In the genomic region with DNA sequence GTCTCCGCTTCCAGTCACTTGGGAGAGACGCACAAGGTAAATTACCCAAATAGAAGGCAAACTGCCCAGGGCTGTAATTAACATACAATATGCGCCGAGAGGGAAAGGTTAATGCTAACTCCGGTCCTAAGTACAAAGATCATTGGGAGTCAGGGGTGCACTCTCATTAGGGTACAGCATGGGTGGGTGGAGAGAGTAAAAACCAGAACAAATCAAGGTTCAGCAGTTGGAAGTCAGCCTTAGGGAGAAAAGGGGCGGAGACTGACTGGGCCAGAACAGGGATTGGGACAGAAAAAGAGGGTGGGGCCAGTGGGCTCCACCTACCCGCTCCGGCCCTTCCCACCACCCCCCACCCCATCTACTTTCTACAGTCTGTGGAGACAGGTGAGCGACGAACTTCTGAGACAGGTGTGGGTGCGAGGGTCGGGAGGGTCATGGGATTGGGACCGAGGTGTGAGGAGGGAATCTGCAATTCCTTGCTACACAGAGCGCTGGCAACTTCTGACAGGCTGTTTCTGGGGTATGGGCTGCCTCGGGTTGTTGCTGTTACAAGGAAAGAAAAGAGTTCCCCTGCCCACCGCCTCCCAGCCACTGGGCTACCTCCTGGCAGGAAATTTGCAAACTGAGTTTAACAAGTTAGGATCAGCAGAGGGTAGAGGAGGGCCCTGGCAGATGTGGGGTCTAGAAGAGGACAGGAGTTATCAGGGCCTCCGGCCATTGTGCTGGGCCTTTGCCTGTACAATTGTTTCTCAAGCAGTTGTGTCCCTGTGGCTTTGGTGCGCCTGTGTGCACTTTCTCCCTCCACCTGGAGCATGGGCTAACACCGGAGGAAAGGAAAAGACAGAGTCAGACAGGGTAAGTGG, we compare ENCODE assay signal across 10 cellular contexts. TPM values are rescaled to one million over a fixed set of nuclear protein-coding genes. Genes with fewer than 3 reads are reported as not detected.
DNase-seq lines count a peak whose midpoint lies in the region; ATAC-seq, FAIRE-seq and TF ChIP-seq lines count a peak whose summit lies in the region.
"Had no signal": no experiment of that assay in that cellular context is flagged by ENCODE, and none has a peak within 500 bp of the region (broad histone marks: within the 10 kb centered on the region; RNA-seq: fewer than 3 reads in every experiment).

A gene (plus strand): TSS at position 368 of the 863 bp plus-strand sequence. CDS start 1,000 bp downstream, outside the sequence.

- no peaks in the 10 kb centered on the region for H3K36me3 ChIP-seq in lung (ENCODE audit: control insufficient read depth in 2 of 2, insufficient read depth in 2 of 2, low read length in 2 of 2)

- ATAC-seq in A549 (no peak), lung (ENCODE audit: insufficient read depth, low FRiP score) (peak; percentile 46), GM21447 (IDR thresholded peaks at IDR 0.05; ENCODE audit: unreplicated experiment) (no peak), GM18498 (IDR thresholded peaks at IDR 0.05; ENCODE audit: unreplicated experiment) (no peak)

- no peak within 1 kb of the TSS for H3K4me3 Mint-ChIP-seq in activated T-cell treated with anti-CD3 and anti-CD28 coated beads, Interleukin-2, amount 50 U/mL, for 24 hours

- no peaks in the 10 kb centered on the region for H3K27me3 ChIP-seq in lung (ENCODE audit: control insufficient read depth, insufficient read depth)

- TF ChIP-seq POLR2A in A549 (IDR thresholded peaks at IDR 0.05; ENCODE audit: low read length): no peak

- CTCF ChIA-PET in A549 (lab: Yijun Ruan, JAX): interaction anchor here (1.5 kb wide), 2 partner anchors 44 to 94 kb away, joined by 5 to 8 read pairs; no protein-coding TSS in a partner anchor

- no peaks in the 10 kb centered on the region for H3K9me3 ChIP-seq in A549
- no peaks in the 10 kb centered on the region for H3K9me3 ChIP-seq in lung (ENCODE audit: control insufficient read depth in 2 of 2, insufficient read depth in 1 of 2, low read length in 1 of 2)

- WGBS in A549 (ENCODE audit: missing lambda C conversion rate): 89% methylated on average over 19 of the region's 19 CpGs
- 67 to 82% methylated on average over 19 of the region's 19 CpGs for WGBS in lung, 2 donors

- no peak for DNase-seq in A549 (ENCODE audit: low read depth in 1 of 2, low spot score in 1 of 2)
- DNase-seq in caudate nucleus (lab: John Stamatoyannopoulos, UW): peak in 7 of 61 donors; percentile 12 to 36 (median 24)
- DNase-seq in lung (ENCODE audit: low spot score): peak; percentile 63
- DNase-seq in activated T-cell treated with anti-CD3 and anti-CD28 coated beads for 4 hours: no peak
- no peak for DNase-seq in activated T-cell treated with anti-CD3 and anti-CD28 coated beads, Interleukin-2, amount 50 U/mL, for 24 hours
- DNase-seq: activated CD8-positive, alpha-beta memory T cell treated with anti-CD3 and anti-CD28 coated beads, Interleukin-2, amount 50 U/mL, for 48 hours; NCI-H510A had no signal

- no peaks in the 10 kb centered on the region for H3K27me3 Mint-ChIP-seq in activated T-cell treated with anti-CD3 and anti-CD28 coated beads, Interleukin-2, amount 50 U/mL, for 24 hours

- POLR2A ChIA-PET in A549 (lab: Yijun Ruan, JAX): no interaction called here

- TF ChIP-seq CTCF in A549 (IDR thresholded peaks at IDR 0.05) (no peak), lung (IDR thresholded peaks at IDR 0.05; ENCODE audit: control extremely low read depth, extremely low read depth) (no peak)

- no peak for FAIRE-seq in A549 (lab: Jason Lieb, UNC)

- peak within 1 kb of the TSS; percentile 45 to 73; a peak in 5 of 6 replicates for H3K27ac ChIP-seq in A549
- peak within 1 kb of the TSS; percentile 95 for H3K27ac ChIP-seq in caudate nucleus (ENCODE audit: low read depth, low read length)
- H3K27ac ChIP-seq in lung (ENCODE audit: low read depth in 1 of 2, low read length in 1 of 2): peak within 1 kb of the TSS in 1 of 2 donors; percentile 71

- TF ChIP-seq RAD21 in A549 (conservative IDR thresholded peaks at IDR 0.05 in 1 of 2, IDR thresholded peaks at IDR 0.05 in 1 of 2): no peak
- TF ChIP-seq RAD21 in Ishikawa (IDR thresholded peaks at IDR 0.05; ENCODE audit: low read depth): no peak

- peaks cover 45% of the 10 kb centered on the region for H3K4me1 Mint-ChIP-seq in activated T-cell treated with anti-CD3 and anti-CD28 coated beads, Interleukin-2, amount 50 U/mL, for 24 hours (ENCODE audit: low read depth)

- H3K27ac Mint-ChIP-seq in activated T-cell treated with anti-CD3 and anti-CD28 coated beads, Interleukin-2, amount 50 U/mL, for 24 hours: no peak within 1 kb of the TSS

- H3K4me2 ChIP-seq in A549: peak within 1 kb of the TSS; percentile 35

- H3K4me3 ChIP-seq in A549 (no peak within 1 kb of the TSS), lung (no peak within 1 kb of the TSS)

- H3K36me3 Mint-ChIP-seq in activated T-cell treated with anti-CD3 and anti-CD28 coated beads, Interleukin-2, amount 50 U/mL, for 24 hours (ENCODE audit: low read depth): peaks cover 19% of the 10 kb centered on the region

- H3K4me1 ChIP-seq in A549 (peaks cover 26% of the 10 kb centered on the region), lung (ENCODE audit: control insufficient read depth in 2 of 2, insufficient read depth in 2 of 2, low read length in 2 of 2) (peaks cover 4 to 11% of the 10 kb centered on the region in 2 donors)

- H3K9me3 Mint-ChIP-seq in activated T-cell treated with anti-CD3 and anti-CD28 coated beads, Interleukin-2, amount 50 U/mL, for 24 hours: peaks cover 7% of the 10 kb centered on the region

- no peak for TF ChIP-seq EP300 in A549 (IDR thresholded peaks at IDR 0.05)
- TF ChIP-seq EP300 in Ishikawa (IDR thresholded peaks at IDR 0.05; ENCODE audit: borderline replicate concordance): no peak

TF ChIP-seq in A549, 52 proteins besides CTCF, POLR2A, EP300 and RAD21:
- TF ChIP-seq MAZ (IDR thresholded peaks at IDR 0.05; ENCODE audit: borderline replicate concordance, low read depth, low read length): no peak

TF ChIP-seq in Ishikawa, 13 proteins besides CTCF, POLR2A, EP300 and RAD21:
- TF ChIP-seq, protein P1, sequence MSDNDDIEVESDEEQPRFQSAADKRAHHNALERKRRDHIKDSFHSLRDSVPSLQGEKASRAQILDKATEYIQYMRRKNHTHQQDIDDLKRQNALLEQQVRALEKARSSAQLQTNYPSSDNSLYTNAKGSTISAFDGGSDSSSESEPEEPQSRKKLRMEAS (IDR thresholded peaks at IDR 0.05): peak; percentile 59
- TF ChIP-seq TAF1 (IDR thresholded peaks at IDR 0.05; ENCODE audit: low read depth): peak; percentile 54
- TF ChIP-seq, protein P2, sequence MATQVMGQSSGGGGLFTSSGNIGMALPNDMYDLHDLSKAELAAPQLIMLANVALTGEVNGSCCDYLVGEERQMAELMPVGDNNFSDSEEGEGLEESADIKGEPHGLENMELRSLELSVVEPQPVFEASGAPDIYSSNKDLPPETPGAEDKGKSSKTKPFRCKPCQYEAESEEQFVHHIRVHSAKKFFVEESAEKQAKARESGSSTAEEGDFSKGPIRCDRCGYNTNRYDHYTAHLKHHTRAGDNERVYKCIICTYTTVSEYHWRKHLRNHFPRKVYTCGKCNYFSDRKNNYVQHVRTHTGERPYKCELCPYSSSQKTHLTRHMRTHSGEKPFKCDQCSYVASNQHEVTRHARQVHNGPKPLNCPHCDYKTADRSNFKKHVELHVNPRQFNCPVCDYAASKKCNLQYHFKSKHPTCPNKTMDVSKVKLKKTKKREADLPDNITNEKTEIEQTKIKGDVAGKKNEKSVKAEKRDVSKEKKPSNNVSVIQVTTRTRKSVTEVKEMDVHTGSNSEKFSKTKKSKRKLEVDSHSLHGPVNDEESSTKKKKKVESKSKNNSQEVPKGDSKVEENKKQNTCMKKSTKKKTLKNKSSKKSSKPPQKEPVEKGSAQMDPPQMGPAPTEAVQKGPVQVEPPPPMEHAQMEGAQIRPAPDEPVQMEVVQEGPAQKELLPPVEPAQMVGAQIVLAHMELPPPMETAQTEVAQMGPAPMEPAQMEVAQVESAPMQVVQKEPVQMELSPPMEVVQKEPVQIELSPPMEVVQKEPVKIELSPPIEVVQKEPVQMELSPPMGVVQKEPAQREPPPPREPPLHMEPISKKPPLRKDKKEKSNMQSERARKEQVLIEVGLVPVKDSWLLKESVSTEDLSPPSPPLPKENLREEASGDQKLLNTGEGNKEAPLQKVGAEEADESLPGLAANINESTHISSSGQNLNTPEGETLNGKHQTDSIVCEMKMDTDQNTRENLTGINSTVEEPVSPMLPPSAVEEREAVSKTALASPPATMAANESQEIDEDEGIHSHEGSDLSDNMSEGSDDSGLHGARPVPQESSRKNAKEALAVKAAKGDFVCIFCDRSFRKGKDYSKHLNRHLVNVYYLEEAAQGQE (IDR thresholded peaks at IDR 0.05; ENCODE audit: low read depth): no peak

RNA-seq across cellular contexts. Expression of the gene that starts here (rescaled TPM):
- polyA plus RNA-seq in A549 (2011; rRNA removed) (0.49 and 0.65 TPM in 2 replicates), A549 (2017; fragmentation: RNase III; extraction: RNeasy Plus Mini Kit Qiagen cat#74134 plus additional on column Dnase treatment) (0.37 to 0.71 TPM (median 0.42 TPM) in 3 replicates), lung (10 to 100 TPM in 1 of 2 donors, 1 to 10 TPM in 1; 8.4 to 31.8 TPM)
- 0.52 and 0.73 TPM in 2 replicates for polyA plus RNA-seq in A549 (2012; cell fraction: cytosol; rRNA removed)
- polyA plus RNA-seq in A549 (2012; cell fraction: nucleus; rRNA removed): 0.79 and 0.95 TPM in 2 replicates
- 0.29 and 1.1 TPM in 2 replicates for polyA minus RNA-seq in A549 (2011; rRNA and poly(A)+ RNA removed)
- total RNA-seq in lung: 10 to 100 TPM; 12.2 to 26.9 TPM

Comparison
In these comparisons a context has a peak if more than half of its experiments do, and no peak if none do; other contexts are left out.
1. RNA of the gene that starts here (polyA plus RNA-seq): 8.4 to 31.8 TPM in lung; 0.37 to 0.95 TPM in A549; every median in the first group is over 4 times any median in the second.